In the genomic region with DNA sequence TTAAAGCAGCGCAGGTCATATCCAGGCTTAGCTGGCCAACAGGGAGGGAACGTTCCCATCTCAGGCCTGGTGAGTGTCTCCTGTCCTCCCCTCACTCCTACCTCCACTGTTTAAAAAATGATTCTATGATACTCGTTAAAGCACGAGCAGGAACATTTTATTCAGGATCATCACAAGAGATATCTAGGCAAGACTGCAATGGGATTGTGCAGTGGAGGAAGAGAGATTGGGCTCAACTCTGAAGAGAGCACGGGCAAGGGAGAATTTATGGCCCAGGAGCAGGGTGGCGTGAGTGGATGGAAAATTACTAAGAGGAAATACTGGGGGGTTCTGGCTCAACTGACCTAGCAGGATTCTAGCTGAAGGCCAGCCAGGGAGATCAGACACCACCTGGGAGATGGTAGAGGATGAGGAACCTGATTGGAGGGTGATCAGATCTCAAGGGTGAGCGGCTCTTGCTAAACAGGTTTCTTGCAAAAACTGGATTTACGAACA, we compare ENCODE assay signal across 9 cellular contexts. TPM values are rescaled to one million over a fixed set of nuclear protein-coding genes. Genes with fewer than 3 reads are reported as not detected.
DNase-seq lines count a peak whose midpoint lies in the region; ATAC-seq and TF ChIP-seq lines count a peak whose summit lies in the region.
"Had no signal": no experiment of that assay in that cellular context is flagged by ENCODE, and none has a peak within 500 bp of the region (broad histone marks: within the 10 kb centered on the region; RNA-seq: fewer than 3 reads in every experiment).

No MANE protein-coding gene starts in this region.

- no peak for TF ChIP-seq EP300 in ovary (IDR thresholded peaks at IDR 0.05)

- intact Hi-C loops in heart right ventricle (cut with DNase I), result loop anchor here in 1 of 10 donors (2.0 kb wide), 1 partner anchor 21 kb away; no protein-coding TSS in a partner anchor
- intact Hi-C loops in cardiac septum (cut with DNase I), result no loop called here
- intact Hi-C loops in ovary (cut with DNase I), result loop anchor here in 1 of 4 donors (5.0 to 10.0 kb wide), 2 partner anchors 111 to 1391 kb away; no protein-coding TSS in a partner anchor
- intact Hi-C loops in uterus (cut with DNase I; ENCODE audit: low total_unique reads), result no loop called here
- intact Hi-C loops in posterior cingulate gyrus (cut with DNase I), result no loop called here

- DNase-seq in heart right ventricle (no peak), cardiac septum (ENCODE audit: low spot score) (no peak), epithelial cell of prostate (ENCODE audit: low read depth, low spot score) (no peak), ovary (no peak), uterus (peak; percentile 69 to 87), posterior cingulate gyrus (no peak)
- no peak for DNase-seq in activated naive CD4-positive, alpha-beta T cell treated with anti-CD3 and anti-CD28 coated beads, Interleukin-2, amount 50 U/mL, for 16 hours
- DNase-seq in stimulated activated naive CD4-positive, alpha-beta T cell (lab: John Stamatoyannopoulos, UW), result no peak
- DNase-seq: NCI-H1417 treated with DMSO at 0.1 percent for 48 hours had no signal

- no peaks in the 10 kb centered on the region for H3K9me3 ChIP-seq in heart right ventricle
- no peaks in the 10 kb centered on the region for H3K9me3 ChIP-seq in ovary
- H3K9me3 ChIP-seq in uterus, result no peaks in the 10 kb centered on the region

- no peak for ATAC-seq in heart right ventricle

- H3K4me3 ChIP-seq in heart right ventricle (no peak overlapping the region), ovary (no peak overlapping the region), uterus (peak overlapping the region in 1 of 2 donors; percentile 5)

- H3K27me3 ChIP-seq in heart right ventricle (no peaks in the 10 kb centered on the region), ovary (no peaks in the 10 kb centered on the region), uterus (no peaks in the 10 kb centered on the region)

- TF ChIP-seq CTCF in heart right ventricle (IDR thresholded peaks at IDR 0.05) (no peak), ovary (IDR thresholded peaks at IDR 0.05) (no peak), uterus (IDR thresholded peaks at IDR 0.05) (no peak)

- H3K4me1 ChIP-seq in heart right ventricle (peaks cover 21 to 54% (median 44%) of the 10 kb centered on the region in 9 donors), ovary (ENCODE audit: insufficient read depth) (peaks cover 16% of the 10 kb centered on the region), uterus (peaks cover 6 to 21% of the 10 kb centered on the region in 2 donors)

- H3K36me3 ChIP-seq in heart right ventricle (no peaks in the 10 kb centered on the region), ovary (no peaks in the 10 kb centered on the region), uterus (no peaks in the 10 kb centered on the region)

- TF ChIP-seq POLR2A in ovary (IDR thresholded peaks at IDR 0.05), result no peak
- TF ChIP-seq POLR2A in uterus (IDR thresholded peaks at IDR 0.05), result peak; percentile 5 to 15

- peak overlapping the region; percentile 84 to 98 (median 94) for H3K27ac ChIP-seq in heart right ventricle
- H3K27ac ChIP-seq in epithelial cell of prostate, result peak overlapping the region; percentile 99
- peak overlapping the region; percentile 88 to 99 for H3K27ac ChIP-seq in ovary
- H3K27ac ChIP-seq in uterus, result peak overlapping the region; percentile 100

- 83 to 86% methylated on average over 8 of the region's 8 CpGs for WGBS in heart right ventricle, 2 donors
- 65 to 80% (median 71%) methylated on average over 8 of the region's 8 CpGs for WGBS in ovary, 3 donors

RNA-seq across cellular contexts. Expression of a gene that starts 9.0 kb away (rescaled TPM):
- total RNA-seq in heart right ventricle (1,000 to 10,000 TPM; 1,266 to 2,631 (median 2,034) TPM), cardiac septum (2,571 TPM), ovary (100 to 1,000 TPM; 138 to 913 (median 503) TPM), uterus (1,000 to 10,000 TPM in 1 of 4 donors, 100 to 1,000 TPM in 2, 10 to 100 TPM in 1; 28.8 to 1,391 (median 758) TPM)
- polyA plus RNA-seq in heart right ventricle (1,000 to 10,000 TPM; 2,522 to 6,886 TPM), ovary (100 to 1,000 TPM in 1 of 2 donors, 1 to 10 TPM in 1; 5.7 to 326 TPM)

Comparison
In these comparisons a context has a peak if more than half of its experiments do, and no peak if none do; other contexts are left out.
1. DNase-seq: peak in uterus (2 of 2); none in heart right ventricle (0 of 2), cardiac septum (single experiment), epithelial cell of prostate (single experiment), ovary (0 of 5), posterior cingulate gyrus (0 of 10), activated naive CD4-positive, alpha-beta T cell treated with anti-CD3 and anti-CD28 coated beads, Interleukin-2, amount 50 U/mL, for 16 hours (single experiment) and stimulated activated naive CD4-positive, alpha-beta T cell (0 of 6).
2. Peak in every context shown above with its lines, with median percentiles within 50 percentile points of each other: H3K27ac ChIP-seq.